Comparison of ENCODE assay signal across 1 cellular context in genomic region chr16:88977028-88977844, GRCh38.
TF ChIP-seq lines count a peak whose summit lies in the region.

CBFA2T3 (minus strand) TSS chr16:88977207; CDS start chr16:88976807, 400 bp downstream.

TF ChIP-seq in GM12878, 131 proteins besides CTCF, POLR2A, EP300 and RAD21 (continued from another document):
- TF ChIP-seq REST (IDR thresholded peaks at IDR 0.05; ENCODE audit: low read depth, low read length): no peak
- TF ChIP-seq ETV6 (conservative IDR thresholded peaks at IDR 0.05 in 1 of 2, IDR thresholded peaks at IDR 0.05 in 1 of 2; ENCODE audit: borderline replicate concordance in 1 of 2, low read depth in 1 of 2): no peak; a peak in 1 of 4 replicates
- no peak for TF ChIP-seq SMC3 (IDR thresholded peaks at IDR 0.05; ENCODE audit: borderline replicate concordance, low read length)
- no peak for TF ChIP-seq ZBED1 (IDR thresholded peaks at IDR 0.05; ENCODE audit: borderline replicate concordance)
- TF ChIP-seq SREBF1 (IDR thresholded peaks at IDR 0.05; ENCODE audit: low read length): no peak
- no peak for TF ChIP-seq NR2C1 (IDR thresholded peaks at IDR 0.05)
- no peak for TF ChIP-seq EGR1 (IDR thresholded peaks at IDR 0.05; ENCODE audit: borderline replicate concordance in 1 of 2, low read depth in 2 of 2, low read length in 2 of 2)
- TF ChIP-seq PAX5 (IDR thresholded peaks at IDR 0.05; ENCODE audit: borderline replicate concordance, low read depth, low read length): no peak
- no peak for TF ChIP-seq SREBF2 (IDR thresholded peaks at IDR 0.05; ENCODE audit: low read length)
- TF ChIP-seq MYC (IDR thresholded peaks at IDR 0.05; ENCODE audit: insufficient read depth, insufficient read length, insufficient replicate concordance, low read length, severe bottlenecking): peak; percentile 56
- TF ChIP-seq ZNF24 (IDR thresholded peaks at IDR 0.05): no peak
- TF ChIP-seq NKRF (conservative IDR thresholded peaks at IDR 0.05): no peak
- TF ChIP-seq HDGF (IDR thresholded peaks at IDR 0.05): no peak
- no peak for TF ChIP-seq MEF2A (IDR thresholded peaks at IDR 0.05; ENCODE audit: insufficient read depth, low read depth, low read length)
- TF ChIP-seq ZNF622 (IDR thresholded peaks at IDR 0.05): no peak
- TF ChIP-seq, protein P1, sequence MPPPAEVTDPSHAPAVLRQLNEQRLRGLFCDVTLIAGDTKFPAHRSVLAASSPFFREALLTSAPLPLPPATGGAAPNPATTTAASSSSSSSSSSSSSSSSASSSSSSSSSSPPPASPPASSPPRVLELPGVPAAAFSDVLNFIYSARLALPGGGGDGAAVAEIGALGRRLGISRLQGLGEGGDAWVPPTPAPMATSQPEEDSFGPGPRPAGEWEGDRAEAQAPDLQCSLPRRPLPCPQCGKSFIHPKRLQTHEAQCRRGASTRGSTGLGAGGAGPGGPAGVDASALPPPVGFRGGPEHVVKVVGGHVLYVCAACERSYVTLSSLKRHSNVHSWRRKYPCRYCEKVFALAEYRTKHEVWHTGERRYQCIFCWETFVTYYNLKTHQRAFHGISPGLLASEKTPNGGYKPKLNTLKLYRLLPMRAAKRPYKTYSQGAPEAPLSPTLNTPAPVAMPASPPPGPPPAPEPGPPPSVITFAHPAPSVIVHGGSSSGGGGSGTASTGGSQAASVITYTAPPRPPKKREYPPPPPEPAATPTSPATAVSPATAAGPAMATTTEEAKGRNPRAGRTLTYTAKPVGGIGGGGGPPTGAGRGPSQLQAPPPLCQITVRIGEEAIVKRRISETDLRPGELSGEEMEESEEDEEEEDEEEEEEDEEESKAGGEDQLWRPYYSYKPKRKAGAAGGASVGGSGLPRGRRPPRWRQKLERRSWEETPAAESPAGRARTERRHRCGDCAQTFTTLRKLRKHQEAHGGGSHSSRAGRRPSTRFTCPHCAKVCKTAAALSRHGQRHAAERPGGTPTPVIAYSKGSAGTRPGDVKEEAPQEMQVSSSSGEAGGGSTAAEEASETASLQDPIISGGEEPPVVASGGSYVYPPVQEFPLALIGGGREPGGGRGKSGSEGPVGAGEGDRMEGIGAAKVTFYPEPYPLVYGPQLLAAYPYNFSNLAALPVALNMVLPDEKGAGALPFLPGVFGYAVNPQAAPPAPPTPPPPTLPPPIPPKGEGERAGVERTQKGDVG (CRISPR knock-in tag; IDR thresholded peaks at IDR 0.05): no peak
- peak in 1 of 2 experiments; percentile 68; a peak in 2 of 4 replicates for TF ChIP-seq BHLHE40 (IDR thresholded peaks at IDR 0.05; ENCODE audit: borderline replicate concordance in 1 of 2, low read depth in 2 of 2, low read length in 1 of 2)
- TF ChIP-seq HDAC2 (IDR thresholded peaks at IDR 0.05): no peak
- TF ChIP-seq NRF1 (conservative IDR thresholded peaks at IDR 0.05; ENCODE audit: low read depth, low read length): no peak
- TF ChIP-seq GABPA (IDR thresholded peaks at IDR 0.05; ENCODE audit: low read depth): no peak
- no peak for TF ChIP-seq CHD4 (IDR thresholded peaks at IDR 0.05)
